15 cellular contexts compared by ENCODE assay signal in genomic region chr12:120865094-120865493, GRCh38. TPM values are rescaled to one million over a fixed set of nuclear protein-coding genes. Genes with fewer than 3 reads are reported as not detected.
A peak's percentile ranks its signal among the peaks of the same experiment; 100 is the strongest.
DNase-seq lines count a peak whose midpoint lies in the region; ATAC-seq, FAIRE-seq and TF ChIP-seq lines count a peak whose summit lies in the region.
"Had no signal": no experiment of that assay in that cellular context is flagged by ENCODE, and none has a peak within 500 bp of the region (broad histone marks: within the 10 kb centered on the region; RNA-seq: fewer than 3 reads in every experiment).

No MANE protein-coding gene starts in this region.

- H3K9ac ChIP-seq in Loucy (ENCODE audit: low read depth, low read length, poor library complexity, severe bottlenecking) (no peak overlapping the region), keratinocyte (ENCODE audit: control insufficient read depth, extremely low read depth, insufficient read depth, low read length) (no peak overlapping the region), mesenchymal stem cell (ENCODE audit: low read length) (no peak overlapping the region)
- H3K9ac ChIP-seq: KMS-11 had no signal

- peaks cover 95% of the 10 kb centered on the region for H3K79me2 ChIP-seq in Loucy (ENCODE audit: insufficient read depth, low read length)
- peaks cover 59% of the 10 kb centered on the region for H3K79me2 ChIP-seq in keratinocyte (ENCODE audit: control insufficient read depth, insufficient read depth, low read length)

- H3K4me3 ChIP-seq in Loucy (ENCODE audit: low read length, poor library complexity, severe bottlenecking): no peak overlapping the region
- no peak overlapping the region for H3K4me3 ChIP-seq in keratinocyte (ENCODE audit: control insufficient read depth in 2 of 3, extremely low read depth in 1 of 3, insufficient read depth in 2 of 3, low read depth in 1 of 3, low read length in 3 of 3)
- H3K4me3 ChIP-seq in mesenchymal stem cell (ENCODE audit: insufficient read depth in 1 of 2, low read depth in 1 of 2, low read length in 2 of 2): no peak overlapping the region

- dilution Hi-C loops in keratinocyte (cut with MboI; ENCODE audit: extremely low pct_ligation_motif_present, low sequenced_read_pairs): no loop called here

- H2BK5ac ChIP-seq in mesenchymal stem cell (ENCODE audit: low read depth, low read length, poor library complexity, severe bottlenecking): no peak overlapping the region

- H3K18ac ChIP-seq in mesenchymal stem cell (ENCODE audit: low read depth in 1 of 2, low read length in 2 of 2): no peak overlapping the region

- FAIRE-seq in GM12891 (lab: Jason Lieb, UNC): peak; percentile 48
- FAIRE-seq in keratinocyte (lab: Jason Lieb, UNC): peak; percentile 17
- FAIRE-seq: H1 had no signal

- H2AFZ ChIP-seq in Loucy (ENCODE audit: low read length) (no peak overlapping the region), keratinocyte (ENCODE audit: control insufficient read depth, low read length) (no peak overlapping the region), mesenchymal stem cell (ENCODE audit: low read depth, low read length) (no peak overlapping the region)

- H3K27me3 ChIP-seq in Loucy (ENCODE audit: insufficient read depth, low read length, poor library complexity, severe bottlenecking) (no peaks in the 10 kb centered on the region), keratinocyte (ENCODE audit: control insufficient read depth, extremely low read depth, insufficient read depth, low read length) (no peaks in the 10 kb centered on the region), mesenchymal stem cell (ENCODE audit: control insufficient read depth in 1 of 2, insufficient read depth in 1 of 2, low read length in 2 of 2) (no peaks in the 10 kb centered on the region)

- no peaks in the 10 kb centered on the region for H3K9me3 Mint-ChIP-seq in activated T-cell treated with anti-CD3 and anti-CD28 coated beads, Interleukin-2, amount 50 U/mL, for 4 hours

- peaks cover 14% of the 10 kb centered on the region for H3K4me1 ChIP-seq in Loucy (ENCODE audit: insufficient read depth, low read length, poor library complexity, severe bottlenecking)
- H3K4me1 ChIP-seq in keratinocyte (ENCODE audit: control insufficient read depth, extremely low read depth, insufficient read depth, low read length): peaks cover 4% of the 10 kb centered on the region
- H3K4me1 ChIP-seq in mesenchymal stem cell (ENCODE audit: control insufficient read depth, insufficient read depth, low read depth, low read length): no peaks in the 10 kb centered on the region

- H3K23ac ChIP-seq in mesenchymal stem cell (ENCODE audit: low read length in 2 of 2): no peak overlapping the region

- H3K4me2 ChIP-seq in Loucy (ENCODE audit: low read depth, low read length, poor library complexity, severe bottlenecking): peak overlapping the region; percentile 25
- H3K4me2 ChIP-seq in keratinocyte (ENCODE audit: control insufficient read depth, extremely low read depth, insufficient read depth, low read depth, low read length): no peak overlapping the region
- no peak overlapping the region for H3K4me2 ChIP-seq in mesenchymal stem cell (ENCODE audit: low read length, poor library complexity, severe bottlenecking)
- H3K4me2 ChIP-seq: KMS-11 had no signal

- no peak overlapping the region for H2BK15ac ChIP-seq in mesenchymal stem cell (ENCODE audit: low read depth, poor library complexity, severe bottlenecking)

- TF ChIP-seq CTCF in Loucy (conservative IDR thresholded peaks at IDR 0.05; ENCODE audit: low read length) (no peak), keratinocyte (optimal IDR thresholded peaks at IDR 0.05 in 1 of 3, IDR thresholded peaks at IDR 0.05 in 1 of 3, conservative IDR thresholded peaks at IDR 0.05 in 1 of 3; ENCODE audit: extremely low read depth in 1 of 3, insufficient read depth in 2 of 3, low read length in 3 of 3) (no peak)

- no peak overlapping the region for H3K4ac ChIP-seq in mesenchymal stem cell (ENCODE audit: low read depth in 1 of 2, low read length in 2 of 2)

- no peaks in the 10 kb centered on the region for H3K27me3 Mint-ChIP-seq in activated T-cell treated with anti-CD3 and anti-CD28 coated beads, Interleukin-2, amount 50 U/mL, for 4 hours (ENCODE audit: low read depth)

- H4K20me1 ChIP-seq in Loucy (ENCODE audit: insufficient read depth, low read length, poor library complexity, severe bottlenecking) (peaks cover 20% of the 10 kb centered on the region), keratinocyte (ENCODE audit: control insufficient read depth, extremely low read depth, insufficient read depth, low read length) (no peaks in the 10 kb centered on the region)

- ATAC-seq in activated T-cell treated with anti-CD3 and anti-CD28 coated beads, Interleukin-2, amount 50 U/mL, for 4 hours: peak; percentile 60 to 78
- no peak for ATAC-seq in esophagus mucosa

- peaks cover 4% of the 10 kb centered on the region for H3K36me3 Mint-ChIP-seq in activated T-cell treated with anti-CD3 and anti-CD28 coated beads, Interleukin-2, amount 50 U/mL, for 4 hours (ENCODE audit: insufficient read depth)

- no peak for DNase-seq in activated T-cell treated with anti-CD3 and anti-CD28 coated beads, Interleukin-2, amount 50 U/mL, for 4 hours
- no peak for DNase-seq in activated T-cell treated with anti-CD3 and anti-CD28 coated beads, Interleukin-2, amount 50 U/mL, for 48 hours
- DNase-seq in GM12891 (ENCODE audit: insufficient read length, low spot score): no peak
- no peak for DNase-seq in keratinocyte (ENCODE audit: low read depth, low spot score)
- no peak for DNase-seq in mesenchymal stem cell
- DNase-seq in 8988T: no peak
- DNase-seq: COR-L47, GF-D8, MM.1S, NCI-H1092 treated with DMSO at 0.1 percent for 48 hours, NCI-H510A treated with DMSO at 0.1 percent for 48 hours had no signal

- WGBS in mesenchymal stem cell: 96% methylated on average over 3 of the region's 3 CpGs

- peaks cover 4% of the 10 kb centered on the region for H3K9me1 ChIP-seq in keratinocyte (ENCODE audit: control insufficient read depth, extremely low read depth, insufficient read depth, low read length)

- H2BK12ac ChIP-seq in mesenchymal stem cell (ENCODE audit: low read length in 2 of 2): no peak overlapping the region

- H2AK5ac ChIP-seq in mesenchymal stem cell (ENCODE audit: low read length, severe bottlenecking): no peak overlapping the region

- no peak overlapping the region for H3K14ac ChIP-seq in mesenchymal stem cell (ENCODE audit: low read length in 2 of 2)

- H3K27ac ChIP-seq in keratinocyte (ENCODE audit: control insufficient read depth, insufficient read depth, low read length) (no peak overlapping the region), mesenchymal stem cell (ENCODE audit: low read length, poor library complexity, severe bottlenecking) (no peak overlapping the region)
- H3K27ac ChIP-seq: KMS-11 had no signal

- no peak overlapping the region for H2BK120ac ChIP-seq in mesenchymal stem cell (ENCODE audit: low read depth, low read length)

- H3K9me2 ChIP-seq in Loucy (replicated peaks; ENCODE audit: low read depth, low read length): no peaks in the 10 kb centered on the region

- no peak overlapping the region for H4K8ac ChIP-seq in mesenchymal stem cell (ENCODE audit: low read length)

- H4K91ac ChIP-seq in mesenchymal stem cell (ENCODE audit: low read length): no peak overlapping the region

- H3K4me3 Mint-ChIP-seq in activated T-cell treated with anti-CD3 and anti-CD28 coated beads, Interleukin-2, amount 50 U/mL, for 4 hours: no peak overlapping the region

- H3K9me3 ChIP-seq in Loucy (ENCODE audit: insufficient read depth, low read depth, low read length) (no peaks in the 10 kb centered on the region), keratinocyte (ENCODE audit: control insufficient read depth, low read depth, low read length) (no peaks in the 10 kb centered on the region), mesenchymal stem cell (ENCODE audit: control insufficient read depth, low read length) (no peaks in the 10 kb centered on the region)

- H3K79me1 ChIP-seq in mesenchymal stem cell (replicated peaks; ENCODE audit: low read length, poor library complexity, severe bottlenecking): peaks cover 29% of the 10 kb centered on the region

- H3K36me3 ChIP-seq in Loucy (ENCODE audit: insufficient read depth, low read length) (peaks cover 8% of the 10 kb centered on the region; the same call in 1 of the 2 replicates), keratinocyte (ENCODE audit: control insufficient read depth in 2 of 2, extremely low read depth in 1 of 2, insufficient read depth in 2 of 2, low read length in 2 of 2) (peaks cover 0 to 1% of the 10 kb centered on the region in 2 experiments), mesenchymal stem cell (ENCODE audit: control insufficient read depth in 1 of 2, insufficient read depth in 2 of 2, low read depth in 1 of 2, low read length in 2 of 2) (peaks cover 0 to 5% of the 10 kb centered on the region in 2 experiments)

- peaks cover 26% of the 10 kb centered on the region for H3K4me1 Mint-ChIP-seq in activated T-cell treated with anti-CD3 and anti-CD28 coated beads, Interleukin-2, amount 50 U/mL, for 4 hours (ENCODE audit: low read depth)

- no peak for TF ChIP-seq POLR2A in GM12891 (IDR thresholded peaks at IDR 0.05; ENCODE audit: low read depth, low read length)

- no peaks in the 10 kb centered on the region for H3F3A ChIP-seq in Loucy (ENCODE audit: low read depth)

TF ChIP-seq in GM12891, 5 proteins besides CTCF, POLR2A, EP300 and RAD21:
- no peak for TF ChIP-seq PAX5 (IDR thresholded peaks at IDR 0.05; ENCODE audit: insufficient read depth, low read length, severe bottlenecking)
- TF ChIP-seq SPI1 (IDR thresholded peaks at IDR 0.05; ENCODE audit: low read depth, low read length): no peak
- no peak for TF ChIP-seq TAF1 (IDR thresholded peaks at IDR 0.05; ENCODE audit: low read depth, low read length)
- no peak for TF ChIP-seq POU2F2 (IDR thresholded peaks at IDR 0.05; ENCODE audit: low read depth, low read length)
- no peak for TF ChIP-seq POLR2AphosphoS5 (IDR thresholded peaks at IDR 0.05; ENCODE audit: low read depth, low read length)

RNA-seq across cellular contexts. Expression of gene SPPL3, which starts 39.1 kb away (rescaled TPM):
- total RNA-seq in activated T-cell treated with anti-CD3 and anti-CD28 coated beads, Interleukin-2, amount 50 U/mL, for 4 hours: 10 to 100 TPM; 21.6 to 28.0 (median 22.8) TPM
- polyA plus RNA-seq in GM12891 (2012; ENCODE audit: low read depth, missing spikeins): 11.1 TPM
- 28.3 to 36.9 TPM (median 30.5 TPM) in 3 replicates for polyA plus RNA-seq in keratinocyte
- 12.7 TPM for polyA plus RNA-seq in keratinocyte (2011; ENCODE audit: low read depth)
- 30.0 and 51.7 TPM in 2 replicates for polyA plus RNA-seq in keratinocyte (2011; cell fraction: cytosol; rRNA removed)
- 60.4 and 61.9 TPM in 2 replicates for polyA plus RNA-seq in keratinocyte (2011; cell fraction: nucleus; rRNA removed)
- 25.5 and 34.8 TPM in 2 replicates for polyA plus RNA-seq in keratinocyte (2012; ENCODE audit: low replicate concordance)
- polyA minus RNA-seq in keratinocyte: 46.7 to 153 TPM (median 85.2 TPM) in 3 replicates
- polyA minus RNA-seq in keratinocyte (2011; cell fraction: cytosol; rRNA and poly(A)+ RNA removed): 23.8 TPM
- polyA minus RNA-seq in keratinocyte (2011; cell fraction: nucleus; rRNA and poly(A)+ RNA removed): 38.6 and 61.0 TPM in 2 replicates
- total RNA-seq in esophagus mucosa: 85.8 TPM
- 64.9 TPM for polyA plus RNA-seq in mesenchymal stem cell (2013, experiment 1 of 2)
- polyA plus RNA-seq in mesenchymal stem cell (2013, experiment 2 of 2): 67.8 TPM
